Comparison of ENCODE assay signal across 24 cellular contexts in genomic region chr1:13604191-13604590, GRCh38. TPM values are rescaled to one million over a fixed set of nuclear protein-coding genes. Genes with fewer than 3 reads are reported as not detected.
"Had no signal": no experiment of that assay in that cellular context is flagged by ENCODE, and none has a peak within 500 bp of the region (broad histone marks: within the 10 kb centered on the region; RNA-seq: fewer than 3 reads in every experiment).

No MANE protein-coding gene starts in this region.

- H3K9me3 ChIP-seq: right lobe of liver, transverse colon, uterus had no signal

- H3K36me3 ChIP-seq: right lobe of liver, transverse colon, uterus, WERI-Rb-1 had no signal

- H3K9me3 Mint-ChIP-seq: activated naive CD4-positive, alpha-beta T cell treated with anti-CD3 and anti-CD28 coated beads for 36 hours; activated naive CD8-positive, alpha-beta T cell treated with anti-CD3 and anti-CD28 coated beads, Interleukin-2, amount 10 ng/mL, durations not matched to agents 7 days and 5 days; natural killer cell treated with Interleukin-12 subunit alpha and Interleukin-12 subunit beta and Interleukin-15 and Interleukin-18, amount 100 ng/mL, for 72 hours; stimulated activated effector memory CD8-positive, alpha-beta T cell treated with anti-CD3 and anti-CD28 coated beads, Interleukin-12 subunit alpha, Interleukin-12 subunit beta, amount 100 ng/mL, for 72 hours; stimulated activated naive CD8-positive, alpha-beta T cell treated with anti-CD3 and anti-CD28 coated beads, Interleukin-15, amount 100 ng/mL, for 72 hours had no signal

- H3K4me3 ChIP-seq: hepatocyte, right lobe of liver, skin epidermis, transverse colon, uterus had no signal

- DNase-seq: activated CD4-positive, alpha-beta T cell treated with anti-CD3 and anti-CD28 coated beads, Interleukin-2, amount 50 U/mL, for 48 hours; activated CD8-positive, alpha-beta memory T cell treated with anti-CD3 and anti-CD28 coated beads, Interleukin-2, amount 50 U/mL, for 48 hours; activated effector memory CD4-positive, alpha-beta T cell treated with Interleukin-2 at 50 U/mL for 16 hours; activated naive CD4-positive, alpha-beta T cell treated with anti-CD3 and anti-CD28 coated beads for 36 hours; activated naive CD8-positive, alpha-beta T cell treated with anti-CD3 and anti-CD28 coated beads, Interleukin-2, amount 10 ng/mL, durations not matched to agents 7 days and 5 days; activated T-cell treated with anti-CD3 and anti-CD28 coated beads, Interleukin-2, amount 50 U/mL, for 48 hours; amniotic stem cell; foreskin fibroblast; left ventricle myocardium superior; mammary epithelial cell; nucleus accumbens; right lobe of liver; stimulated activated CD4-positive, alpha-beta T cell treated with anti-CD3 and anti-CD28 coated beads, Interleukin-2, amount 100 ng/mL, for 24 hours; stimulated activated naive CD8-positive, alpha-beta T cell treated with anti-CD3 and anti-CD28 coated beads, Interleukin-15, amount 100 ng/mL, for 72 hours; T-helper 1 cell; transverse colon; uterus; WERI-Rb-1 had no signal

- H3K36me3 Mint-ChIP-seq: activated naive CD8-positive, alpha-beta T cell treated with anti-CD3 and anti-CD28 coated beads, Interleukin-2, amount 10 ng/mL, durations not matched to agents 7 days and 5 days; natural killer cell treated with Interleukin-12 subunit alpha and Interleukin-12 subunit beta and Interleukin-15 and Interleukin-18, amount 100 ng/mL, for 72 hours; stimulated activated effector memory CD8-positive, alpha-beta T cell treated with anti-CD3 and anti-CD28 coated beads, Interleukin-12 subunit alpha, Interleukin-12 subunit beta, amount 100 ng/mL, for 72 hours had no signal

- H2AFZ ChIP-seq: hepatocyte, parathyroid adenoma had no signal

- H3K4me2 ChIP-seq: hepatocyte had no signal

- H3K4me1 ChIP-seq: parathyroid adenoma, right lobe of liver, transverse colon, uterus had no signal

- H3K4me1 Mint-ChIP-seq: activated naive CD8-positive, alpha-beta T cell treated with anti-CD3 and anti-CD28 coated beads, Interleukin-2, amount 10 ng/mL, durations not matched to agents 7 days and 5 days; stimulated activated effector memory CD8-positive, alpha-beta T cell treated with anti-CD3 and anti-CD28 coated beads, Interleukin-12 subunit alpha, Interleukin-12 subunit beta, amount 100 ng/mL, for 72 hours; stimulated activated naive CD8-positive, alpha-beta T cell treated with anti-CD3 and anti-CD28 coated beads, Interleukin-15, amount 100 ng/mL, for 72 hours had no signal

- H3K79me2 ChIP-seq: parathyroid adenoma had no signal

- H3K27ac Mint-ChIP-seq: activated naive CD4-positive, alpha-beta T cell treated with anti-CD3 and anti-CD28 coated beads for 36 hours; activated naive CD8-positive, alpha-beta T cell treated with anti-CD3 and anti-CD28 coated beads, Interleukin-2, amount 10 ng/mL, durations not matched to agents 7 days and 5 days; natural killer cell treated with Interleukin-12 subunit alpha and Interleukin-12 subunit beta and Interleukin-15 and Interleukin-18, amount 100 ng/mL, for 72 hours; stimulated activated effector memory CD8-positive, alpha-beta T cell treated with anti-CD3 and anti-CD28 coated beads, Interleukin-12 subunit alpha, Interleukin-12 subunit beta, amount 100 ng/mL, for 72 hours; stimulated activated naive CD8-positive, alpha-beta T cell treated with anti-CD3 and anti-CD28 coated beads, Interleukin-15, amount 100 ng/mL, for 72 hours had no signal

- H3K9ac ChIP-seq: parathyroid adenoma had no signal

- H3K4me3 Mint-ChIP-seq: activated naive CD4-positive, alpha-beta T cell treated with anti-CD3 and anti-CD28 coated beads for 36 hours; activated naive CD8-positive, alpha-beta T cell treated with anti-CD3 and anti-CD28 coated beads, Interleukin-2, amount 10 ng/mL, durations not matched to agents 7 days and 5 days; natural killer cell treated with Interleukin-12 subunit alpha and Interleukin-12 subunit beta and Interleukin-15 and Interleukin-18, amount 100 ng/mL, for 72 hours; stimulated activated effector memory CD8-positive, alpha-beta T cell treated with anti-CD3 and anti-CD28 coated beads, Interleukin-12 subunit alpha, Interleukin-12 subunit beta, amount 100 ng/mL, for 72 hours; stimulated activated naive CD8-positive, alpha-beta T cell treated with anti-CD3 and anti-CD28 coated beads, Interleukin-15, amount 100 ng/mL, for 72 hours had no signal

- H3K27ac ChIP-seq: parathyroid adenoma, right lobe of liver, transverse colon, uterus, WERI-Rb-1 had no signal

- H3K27me3 ChIP-seq: hepatocyte, right lobe of liver, transverse colon, uterus had no signal

- ATAC-seq: left ventricle myocardium superior; right lobe of liver; stimulated activated effector memory CD8-positive, alpha-beta T cell treated with anti-CD3 and anti-CD28 coated beads, Interleukin-12 subunit alpha, Interleukin-12 subunit beta, amount 100 ng/mL, for 72 hours; stimulated activated naive CD8-positive, alpha-beta T cell treated with anti-CD3 and anti-CD28 coated beads, Interleukin-15, amount 100 ng/mL, for 72 hours had no signal

RNA-seq across cellular contexts. Expression of gene PDPN, which starts 20.6 kb away (rescaled TPM):
- total RNA-seq: activated CD8-positive, alpha-beta memory T cell treated with anti-CD3 and anti-CD28 coated beads for 36 hours; activated naive CD4-positive, alpha-beta T cell treated with anti-CD3 and anti-CD28 coated beads for 36 hours; activated naive CD8-positive, alpha-beta T cell treated with anti-CD3 and anti-CD28 coated beads, Interleukin-2, amount 10 ng/mL, durations not matched to agents 7 days and 5 days; natural killer cell treated with Interleukin-12 subunit alpha and Interleukin-12 subunit beta and Interleukin-15 and Interleukin-18, amount 100 ng/mL, for 72 hours had no signal
